In the genomic region with DNA sequence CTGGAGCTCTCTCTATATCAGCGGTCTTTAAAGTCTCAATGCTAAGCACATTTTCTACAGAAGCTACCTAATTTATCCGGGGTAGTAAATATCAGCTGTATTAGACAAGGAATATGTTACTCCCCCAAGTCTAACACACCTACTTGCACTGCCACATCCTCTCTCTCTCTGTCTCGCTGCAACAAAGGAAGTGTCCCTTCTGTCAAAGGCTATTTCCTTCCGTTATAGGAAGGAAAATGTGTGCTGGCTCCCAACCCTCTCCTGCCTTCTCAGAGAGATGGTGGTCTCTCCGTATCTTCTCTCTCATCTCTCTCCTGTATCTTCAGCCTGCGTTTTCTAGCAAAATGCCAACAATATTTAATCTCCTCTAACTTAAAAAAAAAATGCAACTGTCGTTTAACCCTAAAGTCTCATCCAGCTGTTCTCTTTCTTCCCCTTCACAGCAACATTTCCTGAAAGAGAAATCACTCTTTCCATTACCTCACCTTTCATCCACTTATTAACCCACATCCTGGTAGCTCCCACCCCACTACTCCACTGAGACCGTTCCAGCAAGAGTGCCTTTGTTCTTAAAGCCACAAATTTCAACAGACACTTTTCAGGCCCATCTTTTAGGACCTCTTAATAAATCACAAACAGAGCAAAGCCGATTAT, we compare ENCODE assay signal across 1 cellular context.
TF ChIP-seq lines count a peak whose summit lies in the region.

No MANE protein-coding gene starts in this region.

TF ChIP-seq in SK-N-SH treated with all-trans-retinoic acid at 6 μM for 48 hours, 23 proteins besides CTCF, POLR2A, EP300 and RAD21 (continued from another document):
- TF ChIP-seq, protein P1, sequence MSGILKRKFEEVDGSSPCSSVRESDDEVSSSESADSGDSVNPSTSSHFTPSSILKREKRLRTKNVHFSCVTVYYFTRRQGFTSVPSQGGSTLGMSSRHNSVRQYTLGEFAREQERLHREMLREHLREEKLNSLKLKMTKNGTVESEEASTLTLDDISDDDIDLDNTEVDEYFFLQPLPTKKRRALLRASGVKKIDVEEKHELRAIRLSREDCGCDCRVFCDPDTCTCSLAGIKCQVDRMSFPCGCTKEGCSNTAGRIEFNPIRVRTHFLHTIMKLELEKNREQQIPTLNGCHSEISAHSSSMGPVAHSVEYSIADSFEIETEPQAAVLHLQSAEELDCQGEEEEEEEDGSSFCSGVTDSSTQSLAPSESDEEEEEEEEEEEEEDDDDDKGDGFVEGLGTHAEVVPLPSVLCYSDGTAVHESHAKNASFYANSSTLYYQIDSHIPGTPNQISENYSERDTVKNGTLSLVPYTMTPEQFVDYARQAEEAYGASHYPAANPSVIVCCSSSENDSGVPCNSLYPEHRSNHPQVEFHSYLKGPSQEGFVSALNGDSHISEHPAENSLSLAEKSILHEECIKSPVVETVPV (CRISPR knock-in tag; IDR thresholded peaks at IDR 0.05): no peak
- no peak for TF ChIP-seq ISL1 (CRISPR knock-in tag; IDR thresholded peaks at IDR 0.05)
